ENCODE assay signal across 22 cellular contexts in the genomic region with DNA sequence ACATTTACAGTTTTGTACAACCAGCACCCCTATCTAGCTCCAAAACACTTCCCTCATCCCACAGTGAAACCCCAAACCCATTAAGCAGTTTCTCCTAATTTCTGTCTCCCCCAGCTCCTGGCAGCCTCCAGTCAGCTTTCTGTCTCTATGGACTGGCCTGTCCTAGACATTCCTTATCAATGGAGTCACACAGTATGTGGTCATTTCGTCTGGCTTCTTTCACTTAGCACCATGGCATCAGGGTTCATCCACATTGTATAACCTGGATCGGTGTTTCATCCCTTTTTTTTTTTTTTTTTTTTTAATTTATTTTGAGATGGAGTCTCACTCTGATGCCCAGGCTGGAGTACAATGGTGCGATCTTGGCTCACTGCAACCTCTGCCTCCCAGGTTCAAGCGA.
"Had no signal": no experiment of that assay in that cellular context is flagged by ENCODE, and none has a peak within 500 bp of the region (broad histone marks: within the 10 kb centered on the region; RNA-seq: fewer than 3 reads in every experiment).

No MANE protein-coding gene starts in this region.

- H3K36me3 ChIP-seq: colonic mucosa, thyroid gland, WERI-Rb-1 had no signal

- H3K9me3 ChIP-seq: body of pancreas, colonic mucosa, thyroid gland had no signal

- H3K27ac ChIP-seq: body of pancreas, colonic mucosa, thyroid gland, WERI-Rb-1 had no signal

- DNase-seq: activated CD4-positive, alpha-beta T cell treated with anti-CD3 and anti-CD28 coated beads for 1 hour; activated CD4-positive, alpha-beta T cell treated with anti-CD3 and anti-CD28 coated beads, Interleukin-2, amount 50 U/mL, for 48 hours; amygdala; body of pancreas; caudate nucleus; colonic mucosa; immature natural killer cell; kidney glomerular epithelial cell; mesendoderm; natural killer cell; nucleus accumbens; stimulated activated CD4-positive, alpha-beta T cell treated with anti-CD3 and anti-CD28 coated beads, Interleukin-12 subunit alpha, Interleukin-12 subunit beta, amount 100 ng/mL, for 4 hours; stimulated activated CD4-positive, alpha-beta T cell treated with anti-CD3 and anti-CD28 coated beads, Interleukin-2, amount 100 ng/mL, for 24 hours; stimulated activated naive CD4-positive, alpha-beta T cell treated with Interleukin-2 at 50 U/mL for 16 hours; SW 1271; T-helper 2 cell; thyroid gland; WERI-Rb-1 had no signal

- FAIRE-seq: endometrium, urothelium cell line had no signal

- H3K27me3 Mint-ChIP-seq: activated naive CD8-positive, alpha-beta T cell had no signal

- H3K27me3 ChIP-seq: body of pancreas, colonic mucosa, thyroid gland had no signal

- ATAC-seq: body of pancreas, natural killer cell had no signal

- H3K9me3 Mint-ChIP-seq: activated T-helper 1 cell treated with anti-CD3 and anti-CD28 coated beads, Interleukin-12 subunit alpha, Interleukin-12 subunit beta, Interleukin-2, Interleukin-4 antibody, amounts not matched to agents 30 ng/mL and 10 ng/mL and 1 ng/mL, durations not matched to agents 14 hours and 24 hours and 36 hours; immature natural killer cell; natural killer cell had no signal

- H3K4me1 ChIP-seq: body of pancreas, colonic mucosa, thyroid gland had no signal

- H3K36me3 Mint-ChIP-seq: activated naive CD8-positive, alpha-beta T cell; immature natural killer cell; natural killer cell had no signal

- H3K4me3 Mint-ChIP-seq: activated naive CD8-positive, alpha-beta T cell; activated T-helper 1 cell treated with anti-CD3 and anti-CD28 coated beads, Interleukin-12 subunit alpha, Interleukin-12 subunit beta, Interleukin-2, Interleukin-4 antibody, amounts not matched to agents 30 ng/mL and 10 ng/mL and 1 ng/mL, durations not matched to agents 14 hours and 24 hours and 36 hours; immature natural killer cell; natural killer cell had no signal

- H3K27ac Mint-ChIP-seq: activated naive CD8-positive, alpha-beta T cell; activated T-helper 1 cell treated with anti-CD3 and anti-CD28 coated beads, Interleukin-12 subunit alpha, Interleukin-12 subunit beta, Interleukin-2, Interleukin-4 antibody, amounts not matched to agents 30 ng/mL and 10 ng/mL and 1 ng/mL, durations not matched to agents 14 hours and 24 hours and 36 hours; immature natural killer cell; natural killer cell had no signal

- H3K4me1 Mint-ChIP-seq: immature natural killer cell, natural killer cell had no signal

- H3K4me3 ChIP-seq: body of pancreas, colonic mucosa, thyroid gland had no signal
